23 cellular contexts compared by ENCODE assay signal in genomic region chr10:44811072-44811471, GRCh38.
DNase-seq lines count a peak whose midpoint lies in the region; ATAC-seq and TF ChIP-seq lines count a peak whose summit lies in the region.
"Had no signal": no experiment of that assay in that cellular context is flagged by ENCODE, and none has a peak within 500 bp of the region (broad histone marks: within the 10 kb centered on the region; RNA-seq: fewer than 3 reads in every experiment).

No MANE protein-coding gene starts in this region.

- no peak overlapping the region for H3K14ac ChIP-seq in mesenchymal stem cell (ENCODE audit: low read length in 2 of 2)

- H2BK5ac ChIP-seq in mesenchymal stem cell (ENCODE audit: low read depth, low read length, poor library complexity, severe bottlenecking), result no peak overlapping the region

- DNase-seq in Right ventricle myocardium superior, result no peak
- DNase-seq in right atrium auricular region (ENCODE audit: low spot score), result no peak
- no peak for DNase-seq in heart right ventricle
- DNase-seq in mesenchymal stem cell, result peak; percentile 73
- no peak for DNase-seq in left colon
- no peak for DNase-seq in GM03348 (ENCODE audit: low spot score)
- no peak for DNase-seq in NCI-H226
- DNase-seq: 8988T; activated CD4-positive, alpha-beta T cell treated with anti-CD3 and anti-CD28 coated beads for 36 hours; activated CD8-positive, alpha-beta T cell treated with anti-CD3 and anti-CD28 coated beads, Interleukin-2, amount 10 ng/mL, durations not matched to agents 7 days and 5 days; activated gamma-delta T cell treated with Interleukin-2 at 50 U/mL for 16 hours; activated T-cell treated with anti-CD3 and anti-CD28 coated beads for 4 hours; Kasumi-1; midbrain; natural killer cell; retina; stimulated activated CD4-positive, alpha-beta T cell treated with anti-CD3 and anti-CD28 coated beads, Interleukin-4, amount 100 ng/mL, for 4 hours; T-helper 2 cell had no signal

- H3K27ac ChIP-seq in right atrium auricular region (no peak overlapping the region), heart right ventricle (peak overlapping the region in 2 of 10 donors; percentile 11 to 21), mesenchymal stem cell (ENCODE audit: low read length, poor library complexity, severe bottlenecking) (no peak overlapping the region)
- H3K27ac ChIP-seq: HL-60, suprapubic skin had no signal

- no peak overlapping the region for H3K9ac ChIP-seq in mesenchymal stem cell (ENCODE audit: low read length)

- H2BK120ac ChIP-seq in mesenchymal stem cell (ENCODE audit: low read depth, low read length), result no peak overlapping the region

- H2AK5ac ChIP-seq in mesenchymal stem cell (ENCODE audit: low read length, severe bottlenecking), result no peak overlapping the region

- H3K23ac ChIP-seq in mesenchymal stem cell (ENCODE audit: low read length in 2 of 2), result no peak overlapping the region

- WGBS in heart right ventricle, 2 donors, result 28 to 45% methylated on average over 3 of the region's 3 CpGs
- 29% methylated on average over 3 of the region's 3 CpGs for WGBS in mesenchymal stem cell

- H2AFZ ChIP-seq in mesenchymal stem cell (ENCODE audit: low read depth, low read length), result no peak overlapping the region

- H2BK12ac ChIP-seq in mesenchymal stem cell (ENCODE audit: low read length in 2 of 2), result no peak overlapping the region

- H3K27me3 ChIP-seq in right atrium auricular region (no peaks in the 10 kb centered on the region), heart right ventricle (no peaks in the 10 kb centered on the region), mesenchymal stem cell (ENCODE audit: control insufficient read depth in 1 of 2, insufficient read depth in 1 of 2, low read length in 2 of 2) (no peaks in the 10 kb centered on the region)
- H3K27me3 ChIP-seq: suprapubic skin had no signal

- H3K4me3 ChIP-seq in right atrium auricular region, result no peak overlapping the region
- H3K4me3 ChIP-seq in heart right ventricle, result no peak overlapping the region
- no peak overlapping the region for H3K4me3 ChIP-seq in mesenchymal stem cell (ENCODE audit: insufficient read depth in 1 of 2, low read depth in 1 of 2, low read length in 2 of 2)
- H3K4me3 ChIP-seq: suprapubic skin had no signal

- H3K18ac ChIP-seq in mesenchymal stem cell (ENCODE audit: low read depth in 1 of 2, low read length in 2 of 2), result no peak overlapping the region

- H3K79me1 ChIP-seq in mesenchymal stem cell (replicated peaks; ENCODE audit: low read length, poor library complexity, severe bottlenecking), result no peaks in the 10 kb centered on the region

- H3K9me3 ChIP-seq in right atrium auricular region (no peaks in the 10 kb centered on the region), heart right ventricle (peaks cover 0 to 4% (median 0%) of the 10 kb centered on the region in 11 donors), mesenchymal stem cell (ENCODE audit: control insufficient read depth, low read length) (no peaks in the 10 kb centered on the region)
- H3K9me3 ChIP-seq: suprapubic skin had no signal

- no peak overlapping the region for H3K4me2 ChIP-seq in mesenchymal stem cell (ENCODE audit: low read length, poor library complexity, severe bottlenecking)

- intact Hi-C loops in Right ventricle myocardium superior (cut with DNase I) (no loop called here), heart right ventricle (cut with DNase I) (no loop called here), left colon (cut with DNase I, micrococcal nuclease) (no loop called here)

- no peak overlapping the region for H2BK15ac ChIP-seq in mesenchymal stem cell (ENCODE audit: low read depth, poor library complexity, severe bottlenecking)

- no peak overlapping the region for H4K91ac ChIP-seq in mesenchymal stem cell (ENCODE audit: low read length)

- ATAC-seq in Right ventricle myocardium superior (ENCODE audit: poor library complexity), result peak; percentile 47
- peak in 7 of 8 donors; percentile 39 to 73 (median 67) for ATAC-seq in heart right ventricle
- no peak for ATAC-seq in left colon
- no peak for ATAC-seq in HG03520 (IDR thresholded peaks at IDR 0.05; ENCODE audit: unreplicated experiment)
- ATAC-seq: activated CD4-positive, alpha-beta T cell treated with anti-CD3 and anti-CD28 coated beads for 36 hours; activated CD8-positive, alpha-beta T cell treated with anti-CD3 and anti-CD28 coated beads, Interleukin-2, amount 10 ng/mL, durations not matched to agents 7 days and 5 days; natural killer cell; SK-N-SH treated with all-trans-retinoic acid at 6 μM for 48 hours; stimulated activated memory B cell treated with anti-CD40 and anti-IgM and Interleukin-4, amounts not matched to agents 10 μg/mL and 1 μg/mL and 100 μg/mL, for 72 hours had no signal

- H3K4ac ChIP-seq in mesenchymal stem cell (ENCODE audit: low read depth in 1 of 2, low read length in 2 of 2), result no peak overlapping the region

- H3K36me3 ChIP-seq in right atrium auricular region (no peaks in the 10 kb centered on the region), heart right ventricle (no peaks in the 10 kb centered on the region), mesenchymal stem cell (ENCODE audit: control insufficient read depth in 1 of 2, insufficient read depth in 2 of 2, low read depth in 1 of 2, low read length in 2 of 2) (no peaks in the 10 kb centered on the region)
- H3K36me3 ChIP-seq: suprapubic skin had no signal

- H4K8ac ChIP-seq in mesenchymal stem cell (ENCODE audit: low read length), result no peak overlapping the region

- peaks cover 0 to 15% of the 10 kb centered on the region in 2 donors for H3K4me1 ChIP-seq in right atrium auricular region
- peaks cover 4 to 44% (median 25%) of the 10 kb centered on the region in 9 donors for H3K4me1 ChIP-seq in heart right ventricle
- H3K4me1 ChIP-seq in mesenchymal stem cell (ENCODE audit: control insufficient read depth, insufficient read depth, low read depth, low read length), result peaks cover 2% of the 10 kb centered on the region
- H3K4me1 ChIP-seq: suprapubic skin had no signal

- TF ChIP-seq CTCF in right atrium auricular region (IDR thresholded peaks at IDR 0.05), result no peak
- TF ChIP-seq CTCF in heart right ventricle (IDR thresholded peaks at IDR 0.05), result no peak

Comparison
In these comparisons a context has a peak if more than half of its experiments do, and no peak if none do; other contexts are left out.
1. ATAC-seq: peak in Right ventricle myocardium superior (single experiment) and heart right ventricle (7 of 8); none in left colon (single experiment) and HG03520 (single experiment).